In the genomic region with DNA sequence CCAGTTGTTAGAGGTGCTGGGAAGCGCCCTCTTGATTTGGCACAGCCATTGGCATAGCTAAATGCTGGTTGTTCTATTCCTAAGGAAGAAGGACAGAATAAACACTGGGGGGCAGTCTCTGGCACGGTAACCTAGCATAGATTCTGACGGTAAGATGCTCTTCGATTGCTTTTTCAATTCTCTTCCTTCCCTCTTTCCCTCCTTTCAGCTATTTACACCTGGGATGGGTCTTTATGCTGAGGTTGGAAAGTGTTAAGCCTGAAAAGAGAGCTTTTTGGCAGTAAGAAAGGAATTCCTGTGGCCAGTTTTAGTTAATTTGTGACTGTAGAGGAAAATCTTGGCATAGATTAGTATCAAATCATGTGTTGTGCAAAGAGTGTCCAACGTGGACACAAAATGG, we compare ENCODE assay signal across 9 cellular contexts.
A peak's percentile ranks its signal among the peaks of the same experiment; 100 is the strongest.
DNase-seq lines count a peak whose midpoint lies in the region; ATAC-seq and TF ChIP-seq lines count a peak whose summit lies in the region.
"Had no signal": no experiment of that assay in that cellular context is flagged by ENCODE, and none has a peak within 500 bp of the region (broad histone marks: within the 10 kb centered on the region; RNA-seq: fewer than 3 reads in every experiment).

No MANE protein-coding gene starts in this region.

- no peaks in the 10 kb centered on the region for H3K36me3 ChIP-seq in body of pancreas (replicated peaks in 1 of 2; ENCODE audit: insufficient read depth in 1 of 2, low read depth in 2 of 2)
- no peaks in the 10 kb centered on the region for H3K36me3 ChIP-seq in colonic mucosa

- TF ChIP-seq CTCF in GM10266 (IDR thresholded peaks at IDR 0.05; ENCODE audit: control insufficient read depth, insufficient read depth, low read depth, missing control alignments) (peak; percentile 44), body of pancreas (IDR thresholded peaks at IDR 0.05) (peak in 2 of 7 experiments; percentile 12 to 43), colonic mucosa (IDR thresholded peaks at IDR 0.05) (no peak)

- no peaks in the 10 kb centered on the region for H3K27me3 ChIP-seq in body of pancreas
- H3K27me3 ChIP-seq in colonic mucosa: no peaks in the 10 kb centered on the region

- peak; percentile 24 for DNase-seq in GM10266 (ENCODE audit: extremely low spot score)
- DNase-seq in HT1080 (ENCODE audit: low read depth): peak; percentile 42
- peak in 2 of 4 donors; percentile 19 to 39 for DNase-seq in body of pancreas
- peak; percentile 38 for DNase-seq in naive B cell
- DNase-seq in left ventricle myocardium superior: no peak
- DNase-seq in NCI-H1436 (lab: John Stamatoyannopoulos, UW): no peak
- DNase-seq in colonic mucosa: no peak

- H3K4me3 ChIP-seq in body of pancreas (no peak overlapping the region), colonic mucosa (no peak overlapping the region)

- H3K4me1 Mint-ChIP-seq in naive B cell: peaks cover 0 to 5% (median 4%) of the 10 kb centered on the region in 3 donors

- no peak overlapping the region for H3K27ac Mint-ChIP-seq in naive B cell

- 37 to 44% methylated on average over 5 of the region's 5 CpGs for WGBS in body of pancreas, 2 donors

- ATAC-seq in body of pancreas (peak; percentile 43), naive B cell (ENCODE audit: low read depth in 2 of 2) (peak; percentile 64 to 76), left ventricle myocardium superior (no peak), GM19467 (IDR thresholded peaks at IDR 0.05; ENCODE audit: unreplicated experiment) (no peak)
- ATAC-seq: activated CD4-positive, CD25-positive, alpha-beta regulatory T cell treated with anti-CD3 and anti-CD28 coated beads, Interleukin-2, amount 50 U/mL, for 24 hours had no signal

- H3K9me3 ChIP-seq in body of pancreas (no peaks in the 10 kb centered on the region), colonic mucosa (no peaks in the 10 kb centered on the region)

- intact Hi-C loops in body of pancreas (cut with DNase I): no loop called here
- intact Hi-C loops in left ventricle myocardium superior (cut with micrococcal nuclease): no loop called here
- intact Hi-C loops in colonic mucosa (cut with DNase I): loop anchor here (10.0 kb wide), 1 partner anchor 200 kb away; no protein-coding TSS in a partner anchor

- peaks cover 0 to 1% (median 0%) of the 10 kb centered on the region in 7 donors for H3K9me3 Mint-ChIP-seq in naive B cell

- H3K4me1 ChIP-seq in body of pancreas: peaks cover 15% of the 10 kb centered on the region
- no peaks in the 10 kb centered on the region for H3K4me1 ChIP-seq in colonic mucosa

- H3K27me3 Mint-ChIP-seq in naive B cell: peaks cover 6 to 35% (median 26%) of the 10 kb centered on the region in 3 donors

- no peak for TF ChIP-seq POLR2A in body of pancreas (IDR thresholded peaks at IDR 0.05)

- no peak overlapping the region for H3K27ac ChIP-seq in body of pancreas
- H3K27ac ChIP-seq in colonic mucosa: no peak overlapping the region

- H3K4me3 Mint-ChIP-seq in naive B cell: no peak overlapping the region

- H3K9ac ChIP-seq in colonic mucosa (ENCODE audit: low read depth in 2 of 2, low read length in 2 of 2): no peak overlapping the region

- H3K36me3 Mint-ChIP-seq in naive B cell: peaks cover 0 to 7% of the 10 kb centered on the region in 2 donors

Comparison
In these comparisons a context has a peak if more than half of its experiments do, and no peak if none do; other contexts are left out.
1. DNase-seq: peak in GM10266 (single experiment), HT1080 (single experiment) and naive B cell (single experiment); none in left ventricle myocardium superior (single experiment), NCI-H1436 (single experiment) and colonic mucosa (single experiment).
2. ATAC-seq: peak in body of pancreas (single experiment) and naive B cell (2 of 2); none in left ventricle myocardium superior (single experiment) and GM19467 (single experiment).